13 cellular contexts compared by ENCODE assay signal in the genomic region with DNA sequence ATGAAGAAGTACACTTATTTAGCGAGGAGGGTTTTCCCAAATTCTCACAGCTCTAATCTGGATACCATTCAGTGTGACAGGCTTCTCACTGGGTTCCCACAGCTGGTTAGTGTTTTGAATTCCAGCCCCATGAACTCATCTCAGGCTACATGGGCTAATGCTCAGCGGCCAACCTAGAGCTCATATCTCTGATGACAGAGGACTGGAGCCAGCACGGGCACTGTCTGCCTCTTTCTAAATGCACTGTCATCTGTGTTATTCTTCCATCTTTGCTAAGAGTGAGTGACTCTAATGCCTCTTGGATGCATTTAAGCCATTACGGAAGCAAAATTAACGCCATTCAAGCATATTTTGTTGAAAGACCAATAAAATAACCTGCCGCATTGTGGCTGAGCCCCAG.
DNase-seq lines count a peak whose midpoint lies in the region; ATAC-seq and TF ChIP-seq lines count a peak whose summit lies in the region.
"Had no signal": no experiment of that assay in that cellular context is flagged by ENCODE, and none has a peak within 500 bp of the region (broad histone marks: within the 10 kb centered on the region; RNA-seq: fewer than 3 reads in every experiment).

No MANE protein-coding gene starts in this region.

- H3K27ac Mint-ChIP-seq in nephron = peak overlapping the region; percentile 31 to 69 (median 51)
- H3K27ac Mint-ChIP-seq: immature natural killer cell, T-cell had no signal

- TF ChIP-seq CTCF in AG09319 (IDR thresholded peaks at IDR 0.05; ENCODE audit: low read depth, low read length) = no peak
- TF ChIP-seq CTCF in fibroblast of the aortic adventitia (IDR thresholded peaks at IDR 0.05; ENCODE audit: insufficient read depth, low read length) = no peak
- no peak for TF ChIP-seq CTCF in nephron (IDR thresholded peaks at IDR 0.05; ENCODE audit: unreplicated experiment in 3 of 3)

- no peak overlapping the region for H3K4me3 ChIP-seq in fibroblast of the aortic adventitia (ENCODE audit: low read depth, low read length)

- no peaks in the 10 kb centered on the region for H3K27me3 Mint-ChIP-seq in nephron (ENCODE audit: low read depth)
- H3K27me3 Mint-ChIP-seq: T-cell had no signal

- ATAC-seq in GM21723 (IDR thresholded peaks at IDR 0.05; ENCODE audit: unreplicated experiment) = no peak
- no peak for ATAC-seq in GM19351 (IDR thresholded peaks at IDR 0.05; ENCODE audit: unreplicated experiment)
- ATAC-seq in HG02973 (IDR thresholded peaks at IDR 0.05; ENCODE audit: unreplicated experiment) = no peak
- ATAC-seq: T-cell had no signal

- no peaks in the 10 kb centered on the region for H3K9me3 Mint-ChIP-seq in nephron

- DNase-seq in AG09319 (ENCODE audit: extremely low read depth, low read depth) (peak; percentile 47), RPMI7951 (ENCODE audit: low read depth) (peak; percentile 86), fibroblast of the aortic adventitia (ENCODE audit: low read depth) (peak; percentile 92)
- no peak for DNase-seq in activated CD4-positive, alpha-beta T cell treated with anti-CD3 and anti-CD28 coated beads, Interleukin-2, amount 50 U/mL, for 48 hours
- DNase-seq: activated naive CD4-positive, alpha-beta T cell treated with Interleukin-2 at 50 U/mL for 16 hours; Caco-2; immature natural killer cell; NCI-H187 treated with DMSO at 0.1 percent for 48 hours; T-cell had no signal

- peaks cover 48% of the 10 kb centered on the region for H3K4me1 Mint-ChIP-seq in nephron
- H3K4me1 Mint-ChIP-seq: immature natural killer cell, T-cell had no signal

- no peaks in the 10 kb centered on the region for H3K36me3 Mint-ChIP-seq in nephron (ENCODE audit: low read depth)
- H3K36me3 Mint-ChIP-seq: immature natural killer cell, T-cell had no signal

- H3K4me3 Mint-ChIP-seq in nephron = no peak overlapping the region
- H3K4me3 Mint-ChIP-seq: immature natural killer cell, T-cell had no signal

Comparison
In these comparisons a context has a peak if more than half of its experiments do, and no peak if none do; other contexts are left out.
1. DNase-seq: peak in AG09319 (single experiment), RPMI7951 (single experiment) and fibroblast of the aortic adventitia (single experiment); none in activated CD4-positive, alpha-beta T cell treated with anti-CD3 and anti-CD28 coated beads, Interleukin-2, amount 50 U/mL, for 48 hours (0 of 2).